ENCODE assay signal across 8 cellular contexts in the genomic region with DNA sequence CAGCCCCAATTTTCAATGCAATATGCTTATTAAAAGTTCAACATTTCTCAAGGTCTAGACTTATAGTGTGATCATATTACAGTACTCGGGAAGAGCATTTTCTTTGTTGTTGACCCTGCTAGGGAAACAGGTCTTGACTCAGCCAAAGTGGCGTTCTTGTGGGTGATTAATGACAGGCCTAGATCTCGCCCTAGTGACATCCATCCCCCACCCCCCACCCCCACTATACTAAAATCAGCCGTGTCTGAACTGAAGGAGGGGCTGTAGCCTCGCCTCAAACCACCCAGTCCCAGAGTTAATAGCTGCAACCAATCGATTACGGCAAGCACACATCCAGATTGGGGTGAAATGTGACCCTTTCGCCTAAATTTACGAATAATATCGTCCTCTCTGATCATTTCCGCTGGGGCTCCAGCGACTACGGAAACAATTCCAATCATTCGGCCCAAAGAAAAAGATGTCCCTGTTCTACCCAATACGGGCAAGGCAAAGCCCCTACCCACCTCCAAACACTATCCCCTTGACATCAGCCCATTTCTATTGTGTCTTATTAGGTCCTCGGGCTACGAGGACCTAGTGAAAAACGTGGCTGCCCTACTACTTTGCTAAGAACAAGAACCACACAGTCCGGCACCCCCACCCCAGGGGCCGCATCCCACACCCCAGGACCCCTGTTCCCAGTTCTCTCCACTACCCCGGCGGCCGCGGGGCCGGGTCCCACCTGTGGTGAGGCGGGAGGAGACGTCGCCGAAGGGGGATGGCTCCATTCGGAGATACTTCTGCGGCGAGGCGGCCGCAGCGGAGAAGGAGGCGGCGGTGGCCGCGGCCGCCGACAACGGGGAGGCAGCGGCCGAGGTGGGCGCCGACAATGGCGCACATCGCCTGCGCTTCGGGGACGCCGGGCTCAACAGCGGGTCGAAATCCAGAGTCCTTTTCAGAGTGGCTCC. TPM values are rescaled to one million over a fixed set of nuclear protein-coding genes. Genes with fewer than 3 reads are reported as not detected.
A peak's percentile ranks its signal among the peaks of the same experiment; 100 is the strongest.
DNase-seq lines count a peak whose midpoint lies in the region; ATAC-seq and TF ChIP-seq lines count a peak whose summit lies in the region.

No MANE protein-coding gene starts in this region.

- DNase-seq in GM12864 (ENCODE audit: low read depth) (no peak), NCI-H69 (lab: John Stamatoyannopoulos, UW) (peak; percentile 85), fibroblast of gingiva (ENCODE audit: low read depth) (peak; percentile 91), type B pancreatic cell (ENCODE audit: extremely low spot score, unreplicated experiment) (no peak), GDM1 (lab: John Stamatoyannopoulos, UW) (no peak)
- DNase-seq in activated CD8-positive, alpha-beta memory T cell treated with anti-CD3 and anti-CD28 coated beads, Interleukin-2, amount 50 U/mL, for 1 hour (ENCODE audit: extremely low read depth) = peak; percentile 4
- peak; percentile 62 for DNase-seq in natural killer cell treated with Interleukin-12 subunit alpha and Interleukin-12 subunit beta and Interleukin-15 and Interleukin-18, amount 100 ng/mL, for 72 hours (ENCODE audit: low spot score)

- peak overlapping the region; percentile 99 for H3K4me3 Mint-ChIP-seq in natural killer cell treated with Interleukin-12 subunit alpha and Interleukin-12 subunit beta and Interleukin-15 and Interleukin-18, amount 100 ng/mL, for 72 hours
- H3K4me3 Mint-ChIP-seq in type B pancreatic cell = peak overlapping the region; percentile 94

- peaks cover 44 to 73% of the 10 kb centered on the region in 2 donors for H3K4me1 Mint-ChIP-seq in natural killer cell treated with Interleukin-12 subunit alpha and Interleukin-12 subunit beta and Interleukin-15 and Interleukin-18, amount 100 ng/mL, for 72 hours (ENCODE audit: low read depth in 2 of 2)
- peaks cover 25% of the 10 kb centered on the region for H3K4me1 Mint-ChIP-seq in type B pancreatic cell (ENCODE audit: unreplicated experiment)

- peak overlapping the region; percentile 100 for H3K4me3 ChIP-seq in GM12864 (ENCODE audit: low read depth, low read length)

- H3K9me3 Mint-ChIP-seq in natural killer cell treated with Interleukin-12 subunit alpha and Interleukin-12 subunit beta and Interleukin-15 and Interleukin-18, amount 100 ng/mL, for 72 hours = no peaks in the 10 kb centered on the region
- no peaks in the 10 kb centered on the region for H3K9me3 Mint-ChIP-seq in type B pancreatic cell

- H3K27ac Mint-ChIP-seq in natural killer cell treated with Interleukin-12 subunit alpha and Interleukin-12 subunit beta and Interleukin-15 and Interleukin-18, amount 100 ng/mL, for 72 hours = peak overlapping the region; percentile 96 to 98
- peak overlapping the region; percentile 95 for H3K27ac Mint-ChIP-seq in type B pancreatic cell

- H3K36me3 Mint-ChIP-seq in natural killer cell treated with Interleukin-12 subunit alpha and Interleukin-12 subunit beta and Interleukin-15 and Interleukin-18, amount 100 ng/mL, for 72 hours = peaks cover 20% of the 10 kb centered on the region
- peaks cover 15% of the 10 kb centered on the region for H3K36me3 Mint-ChIP-seq in type B pancreatic cell

- ATAC-seq in HG02981 (IDR thresholded peaks at IDR 0.05; ENCODE audit: unreplicated experiment) = peak; percentile 11
- ATAC-seq in natural killer cell treated with Interleukin-12 subunit alpha and Interleukin-12 subunit beta and Interleukin-15 and Interleukin-18, amount 100 ng/mL, for 72 hours = peak in 1 of 2 donors; percentile 19

- no peaks in the 10 kb centered on the region for H3K27me3 Mint-ChIP-seq in natural killer cell treated with Interleukin-12 subunit alpha and Interleukin-12 subunit beta and Interleukin-15 and Interleukin-18, amount 100 ng/mL, for 72 hours
- no peaks in the 10 kb centered on the region for H3K27me3 Mint-ChIP-seq in type B pancreatic cell

- TF ChIP-seq CTCF in GM12864 (IDR thresholded peaks at IDR 0.05; ENCODE audit: low read depth, low read length, missing control alignments) = no peak
- no peak for TF ChIP-seq CTCF in type B pancreatic cell (conservative IDR thresholded peaks at IDR 0.05)

RNA-seq across cellular contexts. Expression of a gene that starts 1.0 kb away (rescaled TPM):
- total RNA-seq in natural killer cell treated with Interleukin-12 subunit alpha and Interleukin-12 subunit beta and Interleukin-15 and Interleukin-18, amount 100 ng/mL, for 72 hours = 100 to 1,000 TPM in 1 of 2 donors, 10 to 100 TPM in 1; 78.3 to 101 TPM
- 57.2 and 61.7 TPM in 2 replicates for total RNA-seq in type B pancreatic cell (ENCODE audit: low replicate concordance)

Comparison
In these comparisons a context has a peak if more than half of its experiments do, and no peak if none do; other contexts are left out.
1. DNase-seq: peak in NCI-H69 (single experiment), activated CD8-positive, alpha-beta memory T cell treated with anti-CD3 and anti-CD28 coated beads, Interleukin-2, amount 50 U/mL, for 1 hour (single experiment), fibroblast of gingiva (single experiment) and natural killer cell treated with Interleukin-12 subunit alpha and Interleukin-12 subunit beta and Interleukin-15 and Interleukin-18, amount 100 ng/mL, for 72 hours (single experiment); none in GM12864 (single experiment), type B pancreatic cell (single experiment) and GDM1 (single experiment).